26 cellular contexts compared by ENCODE assay signal in the genomic region with DNA sequence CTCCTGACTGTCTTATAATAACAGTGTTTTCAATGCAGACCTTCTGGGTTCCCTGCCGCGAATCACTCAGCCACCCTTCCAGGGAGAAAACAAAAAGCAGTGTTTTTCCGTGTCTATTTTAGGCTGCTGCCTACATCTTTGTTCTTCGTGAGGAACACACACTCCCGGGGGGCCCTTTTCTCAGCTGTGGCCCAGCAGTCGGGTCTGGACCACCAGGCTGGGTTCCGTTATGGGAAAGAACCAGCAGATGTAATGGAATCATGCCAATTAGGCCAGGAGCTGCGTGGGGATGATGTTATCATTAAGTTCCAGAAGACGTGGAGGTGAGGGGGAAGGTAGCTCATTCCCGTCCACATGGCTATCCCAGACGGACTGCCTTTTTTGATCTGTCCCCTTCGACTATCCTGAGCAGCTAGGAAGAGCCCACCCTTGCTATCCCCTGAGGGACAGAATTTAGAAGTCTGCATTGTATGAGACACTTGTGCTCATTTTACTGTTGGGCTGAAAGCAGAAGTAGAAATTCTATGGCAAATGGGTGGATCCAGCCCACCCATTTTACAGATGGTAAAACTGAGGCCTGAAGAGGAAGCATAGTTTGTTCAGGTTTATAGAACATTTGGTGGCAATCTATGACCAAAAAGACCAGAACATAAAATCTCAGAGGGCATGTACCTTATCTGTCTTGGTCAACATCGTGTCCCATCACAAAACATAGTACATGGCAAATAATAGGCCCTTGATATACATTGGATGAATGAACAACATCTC. TPM values are rescaled to one million over a fixed set of nuclear protein-coding genes. Genes with fewer than 3 reads are reported as not detected.
DNase-seq lines count a peak whose midpoint lies in the region; ATAC-seq, FAIRE-seq and TF ChIP-seq lines count a peak whose summit lies in the region.
"Had no signal": no experiment of that assay in that cellular context is flagged by ENCODE, and none has a peak within 500 bp of the region (broad histone marks: within the 10 kb centered on the region; RNA-seq: fewer than 3 reads in every experiment).

No MANE protein-coding gene starts in this region.

- TF ChIP-seq EP300 in HepG2 (IDR thresholded peaks at IDR 0.05; ENCODE audit: low read depth in 2 of 2, low read length in 2 of 2) (no peak), HepG2 (CRISPR knock-in tag; IDR thresholded peaks at IDR 0.05; ENCODE audit: borderline replicate concordance) (no peak)

- no peak for ATAC-seq in HepG2
- ATAC-seq in right lobe of liver = no peak
- ATAC-seq in left cardiac atrium = peak; percentile 48 to 59
- no peak for ATAC-seq in body of pancreas
- ATAC-seq in lower lobe of right lung = no peak
- no peak for ATAC-seq in HG03159 (IDR thresholded peaks at IDR 0.05; ENCODE audit: unreplicated experiment)
- ATAC-seq: activated CD8-positive, alpha-beta T cell treated with anti-CD3 and anti-CD28 coated beads, Interleukin-2, amount 10 ng/mL, durations not matched to agents 7 days and 5 days; GM12878; PC-3; stimulated activated naive B cell treated with anti-CD40 and anti-IgM and Interleukin-4, amounts not matched to agents 10 μg/mL and 1 μg/mL and 100 μg/mL, for 72 hours had no signal

- no peak for DNase-seq in HepG2 (ENCODE audit: low spot score)
- DNase-seq in right lobe of liver = no peak
- no peak for DNase-seq in left cardiac atrium
- DNase-seq in body of pancreas = no peak
- DNase-seq in activated CD8-positive, alpha-beta memory T cell treated with anti-CD3 and anti-CD28 coated beads, Interleukin-2, amount 50 U/mL, for 4 hours = no peak
- no peak for DNase-seq in lower lobe of right lung
- DNase-seq: activated CD8-positive, alpha-beta T cell treated with anti-CD3 and anti-CD28 coated beads, Interleukin-2, amount 10 ng/mL, durations not matched to agents 7 days and 5 days; activated T-cell treated with anti-CD3 and anti-CD28 coated beads, Interleukin-2, amount 50 U/mL, for 48 hours; C1 segment of cervical spinal cord; GF-D8; H7; kidney glomerular epithelial cell; NCI-H1105 treated with DMSO at 0.1 percent for 48 hours; NCI-H2107; NCI-H526; PC-3; retina; stimulated activated naive B cell treated with anti-CD40 and anti-IgM and Interleukin-4, amounts not matched to agents 10 μg/mL and 1 μg/mL and 100 μg/mL, for 72 hours; upper lobe of left lung had no signal

- CTCF ChIA-PET in HepG2 (lab: Yijun Ruan, JAX; ENCODE audit: low intra/inter-chr PET ratio, low total read pairs) = no interaction called here

- in situ Hi-C loops in HepG2 (cut with HindIII; ENCODE audit: extremely low pct_ligation_motif_present, low pct_unique_long_range_greater_than_20kb) = no loop called here

- FAIRE-seq in HepG2 (lab: Jason Lieb, UNC) = no peak
- FAIRE-seq: astrocyte, frontal cortex, GM12878 had no signal

- H3K9ac ChIP-seq in HepG2 (ENCODE audit: insufficient read depth, low read depth, low read length) (no peak overlapping the region), rectal smooth muscle tissue (ENCODE audit: low read length) (no peak overlapping the region)

- no peaks in the 10 kb centered on the region for H3K79me2 ChIP-seq in HepG2 (ENCODE audit: insufficient read depth, low read length)

- no peaks in the 10 kb centered on the region for H4K20me1 ChIP-seq in HepG2 (ENCODE audit: insufficient read depth, low read length)

- intact Hi-C loops in HepG2 (cut with micrococcal nuclease; ENCODE audit: unreplicated experiment) (no loop called here), right lobe of liver (cut with DNase I) (no loop called here), left cardiac atrium (cut with DNase I) (no loop called here), body of pancreas (cut with DNase I) (no loop called here), lower lobe of right lung (cut with DNase I) (no loop called here)

- no peak overlapping the region for H3K4me2 ChIP-seq in HepG2 (ENCODE audit: low read depth, low read length)

- H3K4me3 ChIP-seq in HepG2 (replicated peaks in 1 of 3; ENCODE audit: insufficient read depth in 1 of 3, low read depth in 2 of 3, low read length in 3 of 3) = no peak overlapping the region
- H3K4me3 ChIP-seq in right lobe of liver = no peak overlapping the region
- no peak overlapping the region for H3K4me3 ChIP-seq in rectal smooth muscle tissue (ENCODE audit: low read length)
- no peak overlapping the region for H3K4me3 ChIP-seq in body of pancreas
- no peak overlapping the region for H3K4me3 ChIP-seq in lower lobe of right lung
- H3K4me3 ChIP-seq: GM12878, upper lobe of left lung had no signal

- H3K4me1 ChIP-seq in HepG2 (ENCODE audit: insufficient read depth, low read length) = no peaks in the 10 kb centered on the region
- no peaks in the 10 kb centered on the region for H3K4me1 ChIP-seq in right lobe of liver
- H3K4me1 ChIP-seq in rectal smooth muscle tissue (ENCODE audit: control insufficient read depth, insufficient read depth, low read length) = peaks cover 7% of the 10 kb centered on the region
- H3K4me1 ChIP-seq in body of pancreas = no peaks in the 10 kb centered on the region
- no peaks in the 10 kb centered on the region for H3K4me1 ChIP-seq in lower lobe of right lung
- H3K4me1 ChIP-seq: upper lobe of left lung had no signal

- TF ChIP-seq RAD21 in HepG2 (CRISPR knock-in tag; IDR thresholded peaks at IDR 0.05) = no peak

- H3K9me3 ChIP-seq in HepG2 (ENCODE audit: low read length) = no peaks in the 10 kb centered on the region
- no peaks in the 10 kb centered on the region for H3K9me3 ChIP-seq in right lobe of liver
- no peaks in the 10 kb centered on the region for H3K9me3 ChIP-seq in body of pancreas
- H3K9me3 ChIP-seq in lower lobe of right lung = no peaks in the 10 kb centered on the region
- H3K9me3 ChIP-seq: upper lobe of left lung had no signal

- no peak overlapping the region for H2AFZ ChIP-seq in HepG2 (ENCODE audit: low read length)

- POLR2A ChIA-PET in HepG2 (lab: Yijun Ruan, JAX) = no interaction called here

- TF ChIP-seq CTCF in HepG2 (CRISPR knock-in tag; IDR thresholded peaks at IDR 0.05) (no peak), right lobe of liver (IDR thresholded peaks at IDR 0.05) (no peak), body of pancreas (IDR thresholded peaks at IDR 0.05) (no peak), lower lobe of right lung (IDR thresholded peaks at IDR 0.05) (no peak)

- TF ChIP-seq POLR2A in HepG2 (IDR thresholded peaks at IDR 0.05; ENCODE audit: insufficient read depth in 1 of 2, low read depth in 2 of 2, low read length in 2 of 2) (no peak), right lobe of liver (IDR thresholded peaks at IDR 0.05) (no peak), body of pancreas (IDR thresholded peaks at IDR 0.05) (no peak)

- H3K36me3 ChIP-seq in HepG2 (replicated peaks in 1 of 2; ENCODE audit: control insufficient read depth in 1 of 2, insufficient read depth in 2 of 2, low read length in 2 of 2) (no peaks in the 10 kb centered on the region), right lobe of liver (no peaks in the 10 kb centered on the region), rectal smooth muscle tissue (ENCODE audit: control insufficient read depth, insufficient read depth, low read length) (no peaks in the 10 kb centered on the region), body of pancreas (replicated peaks in 1 of 2; ENCODE audit: insufficient read depth in 1 of 2, low read depth in 2 of 2) (no peaks in the 10 kb centered on the region), lower lobe of right lung (no peaks in the 10 kb centered on the region)
- H3K36me3 ChIP-seq: upper lobe of left lung had no signal

- no TSS peak for BruUV-seq in HepG2 (replicated peaks; lab: Mats Ljungman, UMichigan)

- H3K27ac ChIP-seq in HepG2 (ENCODE audit: extremely low read length, insufficient read depth, low read length) (no peak overlapping the region), right lobe of liver (no peak overlapping the region), rectal smooth muscle tissue (ENCODE audit: low read depth, low read length) (peak overlapping the region; percentile 57), body of pancreas (no peak overlapping the region), lower lobe of right lung (no peak overlapping the region)
- H3K27ac ChIP-seq: epithelial cell of prostate, upper lobe of left lung had no signal

- H3K27me3 ChIP-seq in HepG2 (ENCODE audit: control insufficient read depth in 1 of 2, insufficient read depth in 2 of 2, low read length in 2 of 2) (peaks cover 1 to 7% of the 10 kb centered on the region in 2 experiments; a peak in 1 of 5 replicates), right lobe of liver (no peaks in the 10 kb centered on the region), rectal smooth muscle tissue (ENCODE audit: control insufficient read depth, insufficient read depth, low read length) (no peaks in the 10 kb centered on the region), body of pancreas (no peaks in the 10 kb centered on the region), lower lobe of right lung (ENCODE audit: low read depth) (peaks cover 7% of the 10 kb centered on the region)
- H3K27me3 ChIP-seq: upper lobe of left lung had no signal

- WGBS in HepG2 (ENCODE audit: low lambda C conversion rate) = 21% methylated on average over 13 of the region's 13 CpGs
- WGBS in right lobe of liver (ENCODE audit: insufficient coverage, low coverage, low lambda C conversion rate, missing lambda C conversion rate) = 63% methylated on average over 9 of the region's 13 CpGs
- WGBS in body of pancreas, 2 donors = 54 to 59% methylated on average over 13 of the region's 13 CpGs

RNA-seq across cellular contexts. Expression of a gene that starts 54.5 kb away (rescaled TPM):
- total RNA-seq in HepG2 (2016; rRNA removed; fragmentation: Illumina TruSeq; extraction: Trizol) (0.02 TPM in 1 of 2 replicates, not detected in the other), right lobe of liver (1 to 10 TPM; 1.5 to 8.2 (median 3.8) TPM), left cardiac atrium (1 to 10 TPM; 2.0 to 2.1 TPM), body of pancreas (1 to 10 TPM in 1 of 2 donors, under 1 TPM in 1; 0.52 to 3.3 TPM), lower lobe of right lung (0.53 TPM)
- total RNA-seq in HepG2 (2016; cell fraction: cytosol; rRNA removed; fragmentation: Illumina TruSeq; extraction: Trizol; ENCODE audit: low read depth) = not detected in 2 replicates
- total RNA-seq in HepG2 (2016; cell fraction: insoluble cytoplasmic fraction; rRNA removed; fragmentation: Illumina TruSeq; extraction: Trizol) = 0.04 TPM in 1 of 2 replicates, not detected in the other
- total RNA-seq in HepG2 (2016; cell fraction: membrane; rRNA removed; fragmentation: Illumina TruSeq; extraction: Trizol) = not detected in 2 replicates
- 0.09 TPM in 1 of 2 replicates, not detected in the other for total RNA-seq in HepG2 (2016; cell fraction: nucleus; rRNA removed; fragmentation: Illumina TruSeq; extraction: Trizol)
- 0.01 TPM in 1 of 2 replicates, not detected in the other for polyA plus RNA-seq in HepG2 (2011; rRNA removed)
- 0.03 TPM in 1 of 2 replicates, not detected in the other for polyA plus RNA-seq in HepG2 (2011; cell fraction: cytosol; rRNA removed)
- polyA plus RNA-seq in HepG2 (2011; cell fraction: nucleus; rRNA removed) = not detected in 2 replicates
- 0.05 and 0.09 TPM in 2 replicates for polyA plus RNA-seq in HepG2 (2012)
- polyA plus RNA-seq in HepG2 (2016; cell fraction: cytosol; fragmentation: Illumina TruSeq; extraction: Trizol; ENCODE audit: low read depth) = not detected in 2 replicates
- polyA plus RNA-seq in HepG2 (2016; cell fraction: insoluble cytoplasmic fraction; fragmentation: Illumina TruSeq; extraction: Trizol; ENCODE audit: low read depth) = not detected in 2 replicates
- not detected in 2 replicates for polyA plus RNA-seq in HepG2 (2016; cell fraction: membrane; fragmentation: Illumina TruSeq; extraction: Trizol; ENCODE audit: low read depth)
- polyA plus RNA-seq in HepG2 (2016; cell fraction: nucleus; fragmentation: Illumina TruSeq; extraction: Trizol; ENCODE audit: insufficient read depth, low read depth) = not detected in 2 replicates
- polyA minus RNA-seq in HepG2 (2011; rRNA and poly(A)+ RNA removed; ENCODE audit: low replicate concordance) = 0.16 TPM in 1 of 2 replicates, not detected in the other
- not detected in 2 replicates for polyA minus RNA-seq in HepG2 (2011; cell fraction: cytosol; rRNA and poly(A)+ RNA removed)
- under 0.01 TPM in 1 of 2 replicates, not detected in the other for polyA minus RNA-seq in HepG2 (2011; cell fraction: nucleus; rRNA and poly(A)+ RNA removed)
- total RNA-seq: activated CD8-positive, alpha-beta T cell treated with anti-CD3 and anti-CD28 coated beads, Interleukin-2, amount 10 ng/mL, durations not matched to agents 7 days and 5 days; dermis microvascular lymphatic vessel endothelial cell had no signal

Comparison
In these comparisons a context has a peak if more than half of its experiments do, and no peak if none do; other contexts are left out.
1. ATAC-seq: peak in left cardiac atrium (2 of 2); none in HepG2 (single experiment), right lobe of liver (0 of 4), body of pancreas (single experiment), lower lobe of right lung (0 of 2) and HG03159 (single experiment).